Comparison of ENCODE assay signal across 29 cellular contexts in the genomic region with DNA sequence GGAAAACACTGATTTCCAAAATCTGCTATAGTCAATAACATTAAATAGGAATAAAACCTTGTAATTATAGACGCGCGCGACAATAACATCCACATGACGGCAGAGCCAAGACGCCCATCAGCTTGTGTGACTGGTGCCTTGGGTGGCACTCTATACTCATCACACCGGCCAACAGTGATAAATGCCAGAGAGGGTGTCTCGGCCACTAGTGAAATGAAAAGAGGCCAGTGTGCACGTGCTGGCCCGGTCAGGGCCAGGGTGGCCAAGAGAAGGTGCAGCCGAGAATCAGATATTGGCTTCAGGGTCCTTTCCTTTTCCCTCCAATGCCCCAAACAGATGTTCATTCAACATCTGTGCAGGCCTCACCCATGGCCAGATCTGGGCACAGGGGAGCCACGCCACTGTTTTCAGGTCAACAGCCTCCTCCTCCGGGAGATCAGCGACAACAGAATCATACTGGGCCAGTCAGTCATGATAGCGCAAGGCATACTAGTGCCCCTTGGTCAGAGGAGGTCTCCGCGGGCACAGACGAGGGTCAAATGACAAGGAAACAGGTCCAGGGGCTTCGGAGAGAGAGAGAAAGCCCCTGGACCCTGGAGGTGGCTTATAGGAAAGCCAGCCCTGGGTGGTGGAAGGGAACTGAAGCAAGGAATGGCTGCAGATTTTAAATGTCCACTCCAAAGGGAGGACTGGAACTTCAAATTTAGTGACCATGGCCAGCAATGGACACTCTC. TPM values are rescaled to one million over a fixed set of nuclear protein-coding genes. Genes with fewer than 3 reads are reported as not detected.
A peak's percentile ranks its signal among the peaks of the same experiment; 100 is the strongest.
DNase-seq lines count a peak whose midpoint lies in the region; ATAC-seq, FAIRE-seq and TF ChIP-seq lines count a peak whose summit lies in the region.
"Had no signal": no experiment of that assay in that cellular context is flagged by ENCODE, and none has a peak within 500 bp of the region (broad histone marks: within the 10 kb centered on the region; RNA-seq: fewer than 3 reads in every experiment).

No MANE protein-coding gene starts in this region.

- peaks cover 40% of the 10 kb centered on the region for H3K36me3 Mint-ChIP-seq in activated CD4-positive, alpha-beta T cell treated with anti-CD3 and anti-CD28 coated beads, Interleukin-2, amount 10 ng/mL, durations not matched to agents 7 days and 5 days (ENCODE audit: low read depth)
- H3K36me3 Mint-ChIP-seq in memory B cell, result peaks cover 47% of the 10 kb centered on the region

- CTCF ChIA-PET in activated CD4-positive, alpha-beta T cell treated with anti-CD3 and anti-CD28 coated beads, Interleukin-2, amount 10 ng/mL, durations not matched to agents 7 days and 5 days (lab: Charles Lee), result interaction anchor here (0.5 kb wide), 1 partner anchor 1459 kb away, joined by 4 read pairs; no protein-coding TSS in a partner anchor
- CTCF ChIA-PET in endothelial cell of umbilical vein (lab: Charles Lee), result interaction anchor here (1.0 kb wide), 1 partner anchor 100 kb away, joined by 3 read pairs; no protein-coding TSS in a partner anchor

- no peak for TF ChIP-seq CTCF in endothelial cell of umbilical vein (IDR thresholded peaks at IDR 0.05; ENCODE audit: extremely low read depth in 1 of 2, insufficient read depth in 1 of 2, low read depth in 1 of 2, low read length in 2 of 2)
- no peak for TF ChIP-seq CTCF in upper lobe of right lung (IDR thresholded peaks at IDR 0.05)

- intact Hi-C loops in endothelial cell of umbilical vein (cut with micrococcal nuclease) (no loop called here), upper lobe of right lung (cut with DNase I) (no loop called here)

- H3K4me1 Mint-ChIP-seq in activated CD4-positive, alpha-beta T cell treated with anti-CD3 and anti-CD28 coated beads, Interleukin-2, amount 10 ng/mL, durations not matched to agents 7 days and 5 days, result no peaks in the 10 kb centered on the region
- no peaks in the 10 kb centered on the region for H3K4me1 Mint-ChIP-seq in memory B cell

- no peak overlapping the region for H3K4me2 ChIP-seq in endothelial cell of umbilical vein (ENCODE audit: insufficient read depth, low read length)
- H3K4me2 ChIP-seq: BLaER1 treated with 17β-estradiol and CSF1 and Interleukin-3, amounts not matched to agents 10 nM and 100 nM had no signal

- TSS peak; percentile 7 for BruUV-seq in endothelial cell of umbilical vein (replicated peaks; lab: Mats Ljungman, UMichigan)

- no peaks in the 10 kb centered on the region for H4K20me1 ChIP-seq in endothelial cell of umbilical vein (replicated peaks; ENCODE audit: control insufficient read depth, extremely low read depth, insufficient read depth, low read length)
- H4K20me1 ChIP-seq: BLaER1 treated with 17β-estradiol and CSF1 and Interleukin-3, amounts not matched to agents 10 nM and 100 nM had no signal

- POLR2A ChIA-PET in activated CD4-positive, alpha-beta T cell treated with anti-CD3 and anti-CD28 coated beads, Interleukin-2, amount 10 ng/mL, durations not matched to agents 7 days and 5 days (lab: Charles Lee), result no interaction called here
- POLR2A ChIA-PET in endothelial cell of umbilical vein (lab: Charles Lee), result no interaction called here

- no peak overlapping the region for H3K27ac ChIP-seq in endothelial cell of umbilical vein (ENCODE audit: insufficient read depth, low read depth, low read length)
- peak overlapping the region; percentile 17 for H3K27ac ChIP-seq in upper lobe of right lung
- H3K27ac ChIP-seq: 22Rv1; BLaER1 treated with 17β-estradiol and CSF1 and Interleukin-3, amounts not matched to agents 10 nM and 100 nM had no signal

- no peaks in the 10 kb centered on the region for H3K27me3 Mint-ChIP-seq in activated CD4-positive, alpha-beta T cell treated with anti-CD3 and anti-CD28 coated beads, Interleukin-2, amount 10 ng/mL, durations not matched to agents 7 days and 5 days
- no peaks in the 10 kb centered on the region for H3K27me3 Mint-ChIP-seq in memory B cell

- peak overlapping the region; percentile 41 for H3K27ac Mint-ChIP-seq in activated CD4-positive, alpha-beta T cell treated with anti-CD3 and anti-CD28 coated beads, Interleukin-2, amount 10 ng/mL, durations not matched to agents 7 days and 5 days
- peak overlapping the region; percentile 42 for H3K27ac Mint-ChIP-seq in memory B cell
- H3K27ac Mint-ChIP-seq: CD8-positive, alpha-beta T cell had no signal

- no peaks in the 10 kb centered on the region for H3K79me2 ChIP-seq in endothelial cell of umbilical vein (ENCODE audit: control insufficient read depth, insufficient read depth, low read length)

- H3K9ac ChIP-seq in endothelial cell of umbilical vein (replicated peaks; ENCODE audit: extremely low read depth, insufficient read depth, low read length), result no peak overlapping the region
- H3K9ac ChIP-seq: BLaER1 treated with 17β-estradiol and CSF1 and Interleukin-3, amounts not matched to agents 10 nM and 100 nM had no signal

- no peak for TF ChIP-seq POLR2A in endothelial cell of umbilical vein (IDR thresholded peaks at IDR 0.05; ENCODE audit: low read depth, low read length)

- no peak for DNase-seq in activated CD4-positive, alpha-beta T cell treated with anti-CD3 and anti-CD28 coated beads, Interleukin-2, amount 10 ng/mL, durations not matched to agents 7 days and 5 days
- no peak for DNase-seq in activated CD4-positive, alpha-beta T cell treated with anti-CD3 and anti-CD28 coated beads for 1 hour
- DNase-seq in endothelial cell of umbilical vein (ENCODE audit: low read depth, low spot score) (no peak), memory B cell (ENCODE audit: low spot score in 2 of 2) (no peak), upper lobe of right lung (no peak), dedifferentiated amniotic fluid mesenchymal stem cell (ENCODE audit: extremely low spot score) (no peak)
- DNase-seq: ACHN; CD8-positive, alpha-beta T cell; DMS153; GOT3; IMR-90; MV-4-11; NCI-H1105 treated with DMSO at 0.1 percent for 48 hours; NCI-H2081; NCI-H2171; NCI-H345; NCI-H524; NCI-H774; NK-92 treated with Interleukin-12 subunit alpha and Interleukin-12 subunit beta, amount 100 ng/mL, for 24 hours; SIG-M5 had no signal

- H3K4me1 ChIP-seq in endothelial cell of umbilical vein (ENCODE audit: control insufficient read depth, extremely low read depth, insufficient read depth, low read length) (no peaks in the 10 kb centered on the region), upper lobe of right lung (no peaks in the 10 kb centered on the region)

- no peaks in the 10 kb centered on the region for H3K27me3 ChIP-seq in endothelial cell of umbilical vein (ENCODE audit: control insufficient read depth in 2 of 2, insufficient read depth in 2 of 2, low read length in 2 of 2)
- no peaks in the 10 kb centered on the region for H3K27me3 ChIP-seq in upper lobe of right lung
- H3K27me3 ChIP-seq: BLaER1 treated with 17β-estradiol and CSF1 and Interleukin-3, amounts not matched to agents 10 nM and 100 nM had no signal

- dilution Hi-C loops in endothelial cell of umbilical vein (cut with MboI; ENCODE audit: extremely low pct_ligation_motif_present, low sequenced_read_pairs), result no loop called here

- no peaks in the 10 kb centered on the region for H3K9me3 Mint-ChIP-seq in activated CD4-positive, alpha-beta T cell treated with anti-CD3 and anti-CD28 coated beads, Interleukin-2, amount 10 ng/mL, durations not matched to agents 7 days and 5 days
- H3K9me3 Mint-ChIP-seq in memory B cell, result no peaks in the 10 kb centered on the region
- H3K9me3 Mint-ChIP-seq: CD8-positive, alpha-beta T cell had no signal

- peaks cover 0 to 14% of the 10 kb centered on the region in 2 experiments for H3K36me3 ChIP-seq in endothelial cell of umbilical vein (ENCODE audit: control insufficient read depth in 2 of 2, extremely low read depth in 1 of 2, insufficient read depth in 2 of 2, low read length in 2 of 2)
- peaks cover 57% of the 10 kb centered on the region for H3K36me3 ChIP-seq in upper lobe of right lung

- H3K4me3 ChIP-seq in endothelial cell of umbilical vein (replicated peaks in 1 of 3; ENCODE audit: insufficient read depth in 1 of 3, low read depth in 1 of 3, low read length in 3 of 3) (no peak overlapping the region), upper lobe of right lung (no peak overlapping the region)
- H3K4me3 ChIP-seq: BLaER1 treated with 17β-estradiol and CSF1 and Interleukin-3, amounts not matched to agents 10 nM and 100 nM had no signal

- no peak for FAIRE-seq in endothelial cell of umbilical vein (lab: Jason Lieb, UNC)
- FAIRE-seq: G401.6, GM18507, HTR-8/SVneo had no signal

- H3K9me3 ChIP-seq in endothelial cell of umbilical vein (replicated peaks; ENCODE audit: control insufficient read depth, insufficient read depth, low read length) (no peaks in the 10 kb centered on the region), upper lobe of right lung (no peaks in the 10 kb centered on the region)
- H3K9me3 ChIP-seq: BLaER1 treated with 17β-estradiol and CSF1 and Interleukin-3, amounts not matched to agents 10 nM and 100 nM had no signal

- H2AFZ ChIP-seq in endothelial cell of umbilical vein (ENCODE audit: low read depth, low read length), result no peak overlapping the region

- H3K9me1 ChIP-seq in endothelial cell of umbilical vein (replicated peaks; ENCODE audit: control insufficient read depth, extremely low read depth, insufficient read depth, low read length), result no peaks in the 10 kb centered on the region

- H3K4me3 Mint-ChIP-seq in activated CD4-positive, alpha-beta T cell treated with anti-CD3 and anti-CD28 coated beads, Interleukin-2, amount 10 ng/mL, durations not matched to agents 7 days and 5 days, result no peak overlapping the region
- H3K4me3 Mint-ChIP-seq in memory B cell, result no peak overlapping the region
- H3K4me3 Mint-ChIP-seq: CD8-positive, alpha-beta T cell had no signal

- no peak for ATAC-seq in memory B cell (ENCODE audit: low read depth)
- no peak for ATAC-seq in upper lobe of right lung
- ATAC-seq in GM19328 (IDR thresholded peaks at IDR 0.05; ENCODE audit: unreplicated experiment), result no peak
- ATAC-seq in HG03159 (IDR thresholded peaks at IDR 0.05; ENCODE audit: unreplicated experiment), result no peak
- ATAC-seq: CD8-positive, alpha-beta T cell; HCT116; Panc1 had no signal

TF ChIP-seq in endothelial cell of umbilical vein, 7 proteins besides CTCF, POLR2A, EP300 and RAD21:
- TF ChIP-seq EZH2 (IDR thresholded peaks at IDR 0.05; ENCODE audit: borderline replicate concordance, low read depth, low read length, severe bottlenecking) (no peak), GATA2 (IDR thresholded peaks at IDR 0.05; ENCODE audit: insufficient read depth, insufficient read length, low read depth, low read length) (no peak)

RNA-seq across cellular contexts. Expression of a gene that starts 32.8 kb away (rescaled TPM):
- 10 to 100 TPM; 61.6 to 70.5 TPM for total RNA-seq in activated CD4-positive, alpha-beta T cell treated with anti-CD3 and anti-CD28 coated beads, Interleukin-2, amount 10 ng/mL, durations not matched to agents 7 days and 5 days
- 38.6 and 44.7 TPM in 2 replicates for total RNA-seq in endothelial cell of umbilical vein
- 18.5 and 21.0 TPM in 2 replicates for polyA plus RNA-seq in endothelial cell of umbilical vein
- 19.6 and 20.5 TPM in 2 replicates for polyA plus RNA-seq in endothelial cell of umbilical vein (2011; cell fraction: cytosol; rRNA removed)
- polyA plus RNA-seq in endothelial cell of umbilical vein (2011; cell fraction: nucleus; rRNA removed), result 22.9 and 23.2 TPM in 2 replicates
- 12.7 and 16.3 TPM in 2 replicates for polyA plus RNA-seq in endothelial cell of umbilical vein (2012)
- 37.4 TPM in 2 replicates for polyA minus RNA-seq in endothelial cell of umbilical vein
- polyA minus RNA-seq in endothelial cell of umbilical vein (2011; cell fraction: cytosol; rRNA and poly(A)+ RNA removed), result not detected
- 11.8 and 17.1 TPM in 2 replicates for polyA minus RNA-seq in endothelial cell of umbilical vein (2011; cell fraction: nucleus; rRNA and poly(A)+ RNA removed)
- 35.3 TPM for total RNA-seq in upper lobe of right lung
